16 cellular contexts compared by ENCODE assay signal in the genomic region with DNA sequence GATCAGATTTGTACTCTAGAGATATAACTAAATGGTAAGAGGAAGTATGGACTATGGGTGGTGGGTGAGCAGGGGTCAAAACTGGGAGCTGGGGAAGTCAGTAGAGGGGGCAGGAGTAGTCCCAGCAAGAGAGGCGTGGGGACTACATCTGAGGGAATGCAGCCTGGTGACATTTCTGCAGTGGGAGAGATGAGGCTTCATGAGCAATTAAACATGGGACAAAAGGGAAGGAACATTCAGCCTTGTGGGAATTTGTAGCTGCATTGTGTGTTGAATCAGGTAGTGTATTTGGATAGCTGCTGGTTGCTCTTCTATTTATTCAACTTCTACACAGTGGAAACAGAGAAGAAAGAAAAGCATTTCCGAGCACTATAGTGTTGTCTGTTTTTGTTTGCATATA. TPM values are rescaled to one million over a fixed set of nuclear protein-coding genes. Genes with fewer than 3 reads are reported as not detected.
DNase-seq lines count a peak whose midpoint lies in the region; ATAC-seq and TF ChIP-seq lines count a peak whose summit lies in the region.
"Had no signal": no experiment of that assay in that cellular context is flagged by ENCODE, and none has a peak within 500 bp of the region (broad histone marks: within the 10 kb centered on the region; RNA-seq: fewer than 3 reads in every experiment).

No MANE protein-coding gene starts in this region.

- no peak for ATAC-seq in activated CD8-positive, alpha-beta T cell treated with anti-CD3 and anti-CD28 coated beads, Interleukin-2, amount 10 ng/mL, durations not matched to agents 7 days and 5 days
- no peak for ATAC-seq in activated CD8-positive, alpha-beta T cell treated with anti-CD3 and anti-CD28 coated beads for 36 hours
- ATAC-seq in HCT116, result no peak
- ATAC-seq in central memory CD8-positive, alpha-beta T cell (replicated peaks; ENCODE audit: extremely low read depth, poor library complexity, severe bottlenecking), result no peak
- ATAC-seq: upper lobe of right lung had no signal

- TF ChIP-seq RAD21 in HCT116 (IDR thresholded peaks at IDR 0.05; ENCODE audit: low read depth), result no peak

- H3K9me2 ChIP-seq in HCT116 (ENCODE audit: insufficient read depth), result no peaks in the 10 kb centered on the region

- TF ChIP-seq CTCF in activated CD8-positive, alpha-beta T cell treated with anti-CD3 and anti-CD28 coated beads for 36 hours (IDR thresholded peaks at IDR 0.05), result no peak
- no peak for TF ChIP-seq CTCF in HCT116 (IDR thresholded peaks at IDR 0.05 in 2 of 3, conservative IDR thresholded peaks at IDR 0.05 in 1 of 3; ENCODE audit: borderline replicate concordance in 1 of 3, insufficient read depth in 1 of 3, low read depth in 2 of 3, low read length in 2 of 3)
- no peak for TF ChIP-seq CTCF in neural progenitor cell (IDR thresholded peaks at IDR 0.05)

- no peaks in the 10 kb centered on the region for H4K20me1 ChIP-seq in HCT116 (ENCODE audit: insufficient read depth)
- peaks cover 17% of the 10 kb centered on the region for H4K20me1 ChIP-seq in neural progenitor cell (ENCODE audit: low read depth)

- peaks cover 77% of the 10 kb centered on the region for H3K79me2 ChIP-seq in HCT116 (ENCODE audit: insufficient read depth, low read length)
- H3K79me2 ChIP-seq in neural progenitor cell (ENCODE audit: low read depth), result peaks cover 42% of the 10 kb centered on the region

- DNase-seq in activated CD8-positive, alpha-beta T cell treated with anti-CD3 and anti-CD28 coated beads, Interleukin-2, amount 10 ng/mL, durations not matched to agents 7 days and 5 days, result no peak
- no peak for DNase-seq in activated CD8-positive, alpha-beta T cell treated with anti-CD3 and anti-CD28 coated beads for 36 hours
- DNase-seq in HCT116 (ENCODE audit: low read depth, low spot score), result no peak
- no peak for DNase-seq in central memory CD8-positive, alpha-beta T cell (ENCODE audit: low spot score in 2 of 2)
- no peak for DNase-seq in neural progenitor cell (ENCODE audit: low spot score)
- DNase-seq in stimulated activated naive CD4-positive, alpha-beta T cell (lab: John Stamatoyannopoulos, UW), result no peak
- DNase-seq in midbrain (lab: John Stamatoyannopoulos, UW), result no peak
- DNase-seq in stimulated activated CD4-positive, alpha-beta T cell treated with anti-CD3 and anti-CD28 coated beads, Interleukin-12 subunit alpha, Interleukin-12 subunit beta, amount 100 ng/mL, for 4 hours, result no peak
- DNase-seq: activated T-cell treated with anti-CD3 and anti-CD28 coated beads for 4 hours; colonic mucosa; MM.1S; NCI-H748 treated with DMSO at 0.1 percent for 48 hours; occipital lobe; stimulated activated CD4-positive, alpha-beta T cell treated with anti-CD3 and anti-CD28 coated beads, Interleukin-4, amount 100 ng/mL, for 4 hours; upper lobe of right lung had no signal

- peaks cover 8 to 25% of the 10 kb centered on the region in 2 experiments; a peak in 2 of 4 replicates for H3K36me3 ChIP-seq in HCT116 (ENCODE audit: control insufficient read depth in 1 of 2, insufficient read depth in 2 of 2, low read length in 2 of 2)
- no peaks in the 10 kb centered on the region for H3K36me3 ChIP-seq in neural progenitor cell

- H3K27ac Mint-ChIP-seq in activated CD8-positive, alpha-beta T cell treated with anti-CD3 and anti-CD28 coated beads, Interleukin-2, amount 10 ng/mL, durations not matched to agents 7 days and 5 days, result peak overlapping the region; percentile 11
- H3K27ac Mint-ChIP-seq in activated CD8-positive, alpha-beta T cell treated with anti-CD3 and anti-CD28 coated beads for 36 hours, result no peak overlapping the region
- peak overlapping the region; percentile 90 for H3K27ac Mint-ChIP-seq in central memory CD8-positive, alpha-beta T cell (ENCODE audit: low read depth)
- H3K27ac Mint-ChIP-seq in neural progenitor cell, result no peak overlapping the region

- H3K36me3 Mint-ChIP-seq in activated CD8-positive, alpha-beta T cell treated with anti-CD3 and anti-CD28 coated beads, Interleukin-2, amount 10 ng/mL, durations not matched to agents 7 days and 5 days (ENCODE audit: low read depth), result peaks cover 53% of the 10 kb centered on the region
- H3K36me3 Mint-ChIP-seq in activated CD8-positive, alpha-beta T cell treated with anti-CD3 and anti-CD28 coated beads for 36 hours (ENCODE audit: low read depth), result peaks cover 42% of the 10 kb centered on the region
- peaks cover 51% of the 10 kb centered on the region for H3K36me3 Mint-ChIP-seq in central memory CD8-positive, alpha-beta T cell (ENCODE audit: insufficient read depth)
- H3K36me3 Mint-ChIP-seq in neural progenitor cell, result peaks cover 23% of the 10 kb centered on the region

- H3K4me3 Mint-ChIP-seq in activated CD8-positive, alpha-beta T cell treated with anti-CD3 and anti-CD28 coated beads, Interleukin-2, amount 10 ng/mL, durations not matched to agents 7 days and 5 days, result no peak overlapping the region
- H3K4me3 Mint-ChIP-seq in activated CD8-positive, alpha-beta T cell treated with anti-CD3 and anti-CD28 coated beads for 36 hours, result no peak overlapping the region
- peak overlapping the region; percentile 61 for H3K4me3 Mint-ChIP-seq in central memory CD8-positive, alpha-beta T cell
- H3K4me3 Mint-ChIP-seq in neural progenitor cell, result peak overlapping the region; percentile 60

- no peak overlapping the region for H3K27ac ChIP-seq in HCT116 (ENCODE audit: low read depth, low read length)
- H3K27ac ChIP-seq in neural progenitor cell, result no peak overlapping the region
- H3K27ac ChIP-seq: ascending aorta, colonic mucosa, upper lobe of right lung had no signal

- H3K4me1 ChIP-seq in HCT116 (ENCODE audit: control insufficient read depth in 1 of 2, insufficient read depth in 2 of 2, low read length in 2 of 2) (peaks cover 21 to 50% of the 10 kb centered on the region in 2 experiments), neural progenitor cell (peaks cover 17% of the 10 kb centered on the region)

- RAD21 ChIA-PET in HCT116 (lab: Charles Lee; ENCODE audit: low non-redundant PET in 1 of 2, low total read pairs in 2 of 2, uncharacterized antibody in 2 of 2, unreplicated experiment in 2 of 2), result no interaction called here

- 0 out of 4 replicates have a peak overlapping the region, but pooled peaks of 1 of the 2 experiments have one; percentile 14 for H3K4me3 ChIP-seq in HCT116 (replicated peaks in 1 of 2; ENCODE audit: low read depth in 1 of 2, low read length in 2 of 2)
- no peak overlapping the region for H3K4me3 ChIP-seq in neural progenitor cell
- H3K4me3 ChIP-seq: ascending aorta, colonic mucosa, upper lobe of right lung had no signal

- H3K9ac ChIP-seq in HCT116 (ENCODE audit: low read length) (peak overlapping the region; percentile 26; the same call in 1 of the 2 replicates), neural progenitor cell (no peak overlapping the region)

- no peaks in the 10 kb centered on the region for H3K9me3 Mint-ChIP-seq in activated CD8-positive, alpha-beta T cell treated with anti-CD3 and anti-CD28 coated beads, Interleukin-2, amount 10 ng/mL, durations not matched to agents 7 days and 5 days (ENCODE audit: insufficient read depth)
- no peaks in the 10 kb centered on the region for H3K9me3 Mint-ChIP-seq in activated CD8-positive, alpha-beta T cell treated with anti-CD3 and anti-CD28 coated beads for 36 hours
- H3K9me3 Mint-ChIP-seq in central memory CD8-positive, alpha-beta T cell, result no peaks in the 10 kb centered on the region
- H3K9me3 Mint-ChIP-seq in neural progenitor cell, result peaks cover 2% of the 10 kb centered on the region

- H2AFZ ChIP-seq in HCT116 (ENCODE audit: low read depth, low read length, poor library complexity, severe bottlenecking), result no peak overlapping the region
- H2AFZ ChIP-seq in neural progenitor cell (replicated peaks), result no peak overlapping the region

- no peaks in the 10 kb centered on the region for H3K27me3 ChIP-seq in HCT116 (ENCODE audit: insufficient read depth, low read length)
- no peaks in the 10 kb centered on the region for H3K27me3 ChIP-seq in neural progenitor cell
- H3K27me3 ChIP-seq: ascending aorta, colonic mucosa, upper lobe of right lung had no signal

- POLR2A ChIA-PET in activated CD8-positive, alpha-beta T cell treated with anti-CD3 and anti-CD28 coated beads, Interleukin-2, amount 10 ng/mL, durations not matched to agents 7 days and 5 days (lab: Charles Lee), result interaction anchor here (0.5 to 1.7 kb wide), 3 partner anchors 11 to 540 kb away, joined by 3 to 4 read pairs (median 3); partner anchors contain the start of gene RNF149
- POLR2A ChIA-PET in activated CD8-positive, alpha-beta T cell treated with anti-CD3 and anti-CD28 coated beads for 36 hours (lab: Charles Lee), result interaction anchor here (1.5 to 4.8 kb wide), 2 partner anchors 10 to 47 kb away, joined by 6 to 25 read pairs; no protein-coding TSS in a partner anchor
- POLR2A ChIA-PET in HCT116 (lab: Charles Lee), result no interaction called here

- intact Hi-C loops in activated CD8-positive, alpha-beta T cell treated with anti-CD3 and anti-CD28 coated beads for 36 hours (cut with micrococcal nuclease), result no loop called here
- intact Hi-C loops in HCT116 (cut with micrococcal nuclease), result no loop called here

- peaks cover 58% of the 10 kb centered on the region for H3K4me1 Mint-ChIP-seq in activated CD8-positive, alpha-beta T cell treated with anti-CD3 and anti-CD28 coated beads, Interleukin-2, amount 10 ng/mL, durations not matched to agents 7 days and 5 days (ENCODE audit: low read depth)
- H3K4me1 Mint-ChIP-seq in activated CD8-positive, alpha-beta T cell treated with anti-CD3 and anti-CD28 coated beads for 36 hours (ENCODE audit: low read depth), result peaks cover 51% of the 10 kb centered on the region
- peaks cover 55% of the 10 kb centered on the region for H3K4me1 Mint-ChIP-seq in central memory CD8-positive, alpha-beta T cell
- H3K4me1 Mint-ChIP-seq in neural progenitor cell, result peaks cover 20% of the 10 kb centered on the region

- H3K9me3 ChIP-seq in HCT116 (ENCODE audit: control insufficient read depth in 1 of 2, insufficient read depth in 1 of 2, low read depth in 1 of 2, low read length in 2 of 2), result no peaks in the 10 kb centered on the region
- no peaks in the 10 kb centered on the region for H3K9me3 ChIP-seq in neural progenitor cell (ENCODE audit: low read depth)
- H3K9me3 ChIP-seq: ascending aorta, colonic mucosa, upper lobe of right lung had no signal

- peak overlapping the region; percentile 60 for H3K4me2 ChIP-seq in HCT116 (ENCODE audit: low read length)
- no peak overlapping the region for H3K4me2 ChIP-seq in neural progenitor cell

- peaks cover 13% of the 10 kb centered on the region for H3F3A ChIP-seq in neural progenitor cell (ENCODE audit: low read depth)

- CTCF ChIA-PET in activated CD8-positive, alpha-beta T cell treated with anti-CD3 and anti-CD28 coated beads, Interleukin-2, amount 10 ng/mL, durations not matched to agents 7 days and 5 days (lab: Charles Lee), result interaction anchor here (1.7 to 2.0 kb wide), 2 partner anchors 10 to 86 kb away, joined by 3 to 5 read pairs; no protein-coding TSS in a partner anchor
- CTCF ChIA-PET in activated CD8-positive, alpha-beta T cell treated with anti-CD3 and anti-CD28 coated beads for 36 hours (lab: Charles Lee), result interaction anchor here (1.4 to 1.8 kb wide), 2 partner anchors 14 to 25 kb away, joined by 4 to 6 read pairs; no protein-coding TSS in a partner anchor
- CTCF ChIA-PET in HCT116 (lab: Charles Lee), result no interaction called here

- no TSS peak for BruUV-seq in HCT116 (replicated peaks; lab: Mats Ljungman, UMichigan)

- TF ChIP-seq POLR2A in HCT116 (IDR thresholded peaks at IDR 0.05; ENCODE audit: borderline replicate concordance, extremely low read depth, insufficient read depth, insufficient read length), result no peak

- H3K27me3 Mint-ChIP-seq in activated CD8-positive, alpha-beta T cell treated with anti-CD3 and anti-CD28 coated beads, Interleukin-2, amount 10 ng/mL, durations not matched to agents 7 days and 5 days (ENCODE audit: low read depth), result no peaks in the 10 kb centered on the region
- H3K27me3 Mint-ChIP-seq in activated CD8-positive, alpha-beta T cell treated with anti-CD3 and anti-CD28 coated beads for 36 hours, result no peaks in the 10 kb centered on the region
- no peaks in the 10 kb centered on the region for H3K27me3 Mint-ChIP-seq in central memory CD8-positive, alpha-beta T cell
- peaks cover 4% of the 10 kb centered on the region for H3K27me3 Mint-ChIP-seq in neural progenitor cell (ENCODE audit: insufficient read depth, low read depth)

RNA-seq across cellular contexts. Expression of gene CNOT11, which starts 3.6 kb away (rescaled TPM):
- 10 to 100 TPM; 64.4 to 64.7 TPM for total RNA-seq in activated CD8-positive, alpha-beta T cell treated with anti-CD3 and anti-CD28 coated beads, Interleukin-2, amount 10 ng/mL, durations not matched to agents 7 days and 5 days
- 10 to 100 TPM; 56.7 to 59.7 TPM for total RNA-seq in activated CD8-positive, alpha-beta T cell treated with anti-CD3 and anti-CD28 coated beads for 36 hours
- total RNA-seq in HCT116 (2021; ENCODE audit: unreplicated experiment) (57.8 TPM), neural progenitor cell (ENCODE audit: low replicate concordance) (38.0 and 39.0 TPM in 2 replicates)
- 22.7 and 29.4 TPM in 2 replicates for polyA plus RNA-seq in HCT116 (2012)

RNA-seq across cellular contexts. Expression of gene RNF149, which starts 52.2 kb away (rescaled TPM):
- total RNA-seq in activated CD8-positive, alpha-beta T cell treated with anti-CD3 and anti-CD28 coated beads, Interleukin-2, amount 10 ng/mL, durations not matched to agents 7 days and 5 days, result 10 to 100 TPM; 64.2 to 71.5 TPM
- total RNA-seq in activated CD8-positive, alpha-beta T cell treated with anti-CD3 and anti-CD28 coated beads for 36 hours, result 10 to 100 TPM; 48.7 to 53.2 TPM
- total RNA-seq in HCT116 (2021; ENCODE audit: unreplicated experiment) (40.2 TPM), neural progenitor cell (ENCODE audit: low replicate concordance) (28.1 and 35.0 TPM in 2 replicates)
- polyA plus RNA-seq in HCT116 (2012), result 17.1 and 20.1 TPM in 2 replicates

Comparison
In these comparisons a context has a peak if more than half of its experiments do, and no peak if none do; other contexts are left out.
1. H3K27ac Mint-ChIP-seq: peak in activated CD8-positive, alpha-beta T cell treated with anti-CD3 and anti-CD28 coated beads, Interleukin-2, amount 10 ng/mL, durations not matched to agents 7 days and 5 days (single experiment) and central memory CD8-positive, alpha-beta T cell (single experiment); none in activated CD8-positive, alpha-beta T cell treated with anti-CD3 and anti-CD28 coated beads for 36 hours (single experiment) and neural progenitor cell (single experiment).
2. H3K4me3 Mint-ChIP-seq: peak in central memory CD8-positive, alpha-beta T cell (single experiment) and neural progenitor cell (single experiment); none in activated CD8-positive, alpha-beta T cell treated with anti-CD3 and anti-CD28 coated beads, Interleukin-2, amount 10 ng/mL, durations not matched to agents 7 days and 5 days (single experiment) and activated CD8-positive, alpha-beta T cell treated with anti-CD3 and anti-CD28 coated beads for 36 hours (single experiment).